In the genomic region with DNA sequence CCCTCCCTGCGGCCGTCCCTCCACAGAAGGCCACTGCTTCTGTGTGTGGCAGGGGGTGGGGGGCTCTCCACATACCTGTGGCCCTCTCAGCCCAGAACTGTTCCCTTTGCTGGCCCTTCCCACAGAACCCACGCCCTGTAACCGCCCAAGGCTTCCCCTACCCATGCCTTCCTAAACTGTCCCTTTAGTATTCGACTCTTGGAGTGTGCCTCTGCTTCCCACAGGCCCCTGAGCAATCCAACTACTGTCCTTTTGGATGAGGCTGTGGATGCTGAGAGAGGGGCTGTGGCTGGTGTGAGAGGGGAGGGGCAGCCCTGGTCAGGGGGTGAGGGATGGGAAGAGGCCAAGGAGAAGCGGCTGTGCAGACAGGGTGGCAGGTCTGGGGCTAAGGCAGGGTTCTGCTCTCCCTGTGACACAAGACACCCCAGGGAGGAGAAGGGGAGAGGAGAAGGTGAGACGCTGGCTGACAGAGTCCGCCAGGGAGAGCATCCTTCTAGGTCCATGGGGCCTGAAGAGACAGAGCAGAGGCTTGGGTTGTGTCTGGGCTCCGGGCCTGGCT, we compare ENCODE assay signal across 25 cellular contexts. TPM values are rescaled to one million over a fixed set of nuclear protein-coding genes. Genes with fewer than 3 reads are reported as not detected.
DNase-seq lines count a peak whose midpoint lies in the region; ATAC-seq and TF ChIP-seq lines count a peak whose summit lies in the region.
"Had no signal": no experiment of that assay in that cellular context is flagged by ENCODE, and none has a peak within 500 bp of the region (broad histone marks: within the 10 kb centered on the region; RNA-seq: fewer than 3 reads in every experiment).

No MANE protein-coding gene starts in this region.

- no peak for DNase-seq in CD8-positive, alpha-beta memory T cell
- peak; percentile 15 for DNase-seq in H9
- DNase-seq in islet precursor cell: peak; percentile 34
- DNase-seq in posterior vena cava (ENCODE audit: low spot score): peak; percentile 36
- DNase-seq in natural killer cell: no peak
- DNase-seq in C1 segment of cervical spinal cord (lab: John Stamatoyannopoulos, UW): no peak
- DNase-seq in effector CD4-positive, alpha-beta T cell: no peak
- DNase-seq: CD8-positive, alpha-beta T cell; DMS 273 treated with DMSO at 0.1 percent for 48 hours; DMS79; EL; GDM1; GOT3; Karpas-422; NCI-H1092; NCI-H1436 treated with DMSO at 0.1 percent for 48 hours; NCI-H187 treated with DMSO at 0.1 percent for 48 hours; NCI-H2107; NCI-H748 treated with DMSO at 0.1 percent for 48 hours; SK-N-SH had no signal

- no peaks in the 10 kb centered on the region for H3K36me3 Mint-ChIP-seq in CD8-positive, alpha-beta memory T cell
- H3K36me3 Mint-ChIP-seq in H9 (ENCODE audit: insufficient read depth in 1 of 3, low read depth in 3 of 3) (peaks cover 0 to 16% (median 15%) of the 10 kb centered on the region in 3 experiments; a peak in 6 of 7 replicates), natural killer cell (no peaks in the 10 kb centered on the region)
- H3K36me3 Mint-ChIP-seq: CD8-positive, alpha-beta T cell had no signal

- H4K91ac ChIP-seq in H9 (ENCODE audit: insufficient read length, low read depth, low read length): no peak overlapping the region

- CTCF ChIA-PET in CD8-positive, alpha-beta memory T cell (lab: Charles Lee): no interaction called here

- no peak overlapping the region for H3K18ac ChIP-seq in H9 (ENCODE audit: insufficient read length, low read depth, low read length)

- no peak overlapping the region for H4K8ac ChIP-seq in H9 (replicated peaks; ENCODE audit: insufficient read length, low read depth, low read length)

- H3T11ph ChIP-seq in H9 (ENCODE audit: low read length): no peak overlapping the region

- no peak overlapping the region for H3K14ac ChIP-seq in H9 (ENCODE audit: insufficient read depth, low read length)

- peaks cover 4 to 17% of the 10 kb centered on the region in 2 donors for H3K27me3 Mint-ChIP-seq in CD8-positive, alpha-beta memory T cell
- H3K27me3 Mint-ChIP-seq in H9 (ENCODE audit: low read depth) (peaks cover 29% of the 10 kb centered on the region), natural killer cell (ENCODE audit: low read depth in 2 of 2) (no peaks in the 10 kb centered on the region)

- H3K9me3 Mint-ChIP-seq in CD8-positive, alpha-beta memory T cell: no peaks in the 10 kb centered on the region
- H3K9me3 Mint-ChIP-seq in H9: peaks cover 14 to 16% of the 10 kb centered on the region in 2 experiments
- no peaks in the 10 kb centered on the region for H3K9me3 Mint-ChIP-seq in natural killer cell
- H3K9me3 Mint-ChIP-seq: CD8-positive, alpha-beta T cell had no signal

- TF ChIP-seq CTCF in H9 (conservative IDR thresholded peaks at IDR 0.05) (no peak), natural killer cell (IDR thresholded peaks at IDR 0.05) (no peak)

- no peak for ATAC-seq in natural killer cell
- ATAC-seq: CD8-positive, alpha-beta T cell; GM12878; HCT116 had no signal

- no peaks in the 10 kb centered on the region for H3K36me3 ChIP-seq in CD8-positive, alpha-beta memory T cell (ENCODE audit: insufficient read depth, low read length)

- no peaks in the 10 kb centered on the region for H3K27me3 ChIP-seq in CD8-positive, alpha-beta memory T cell (ENCODE audit: insufficient read depth, low read length, poor library complexity, severe bottlenecking)
- no peaks in the 10 kb centered on the region; the same call in 1 of the 2 replicates for H3K27me3 ChIP-seq in H9 (ENCODE audit: insufficient read depth, low read length)

- POLR2A ChIA-PET in CD8-positive, alpha-beta memory T cell (lab: Charles Lee): no interaction called here

- H3K79me1 ChIP-seq in H9 (ENCODE audit: insufficient read depth, low read depth, low read length, poor library complexity, severe bottlenecking): no peaks in the 10 kb centered on the region

- no peak overlapping the region for H2BK12ac ChIP-seq in H9 (ENCODE audit: insufficient read length, low read depth, low read length)

- H4K5ac ChIP-seq in H9 (ENCODE audit: insufficient read length, low read depth, low read length): no peak overlapping the region

- H3K4me3 ChIP-seq in CD8-positive, alpha-beta memory T cell (ENCODE audit: low read length): no peak overlapping the region
- H3K4me3 ChIP-seq: GM12878 had no signal

- no peak overlapping the region for H2BK5ac ChIP-seq in H9 (ENCODE audit: insufficient read length, low read length)

- no peak overlapping the region for H3K4me2 ChIP-seq in H9 (ENCODE audit: insufficient read depth, insufficient read length, low read length)
- H3K4me2 ChIP-seq: SK-N-SH had no signal

- H3K79me2 ChIP-seq in H9 (ENCODE audit: insufficient read depth, low read length): no peaks in the 10 kb centered on the region

- no CpG with 5 or more reads among the region's 9 CpGs for WGBS in H9 (ENCODE audit: extremely low coverage, insufficient read length, low lambda C conversion rate)

- no peak overlapping the region for H2AFZ ChIP-seq in H9 (ENCODE audit: low read length)

- H3K27ac Mint-ChIP-seq in CD8-positive, alpha-beta memory T cell: no peak overlapping the region
- H3K27ac Mint-ChIP-seq in H9: no peak overlapping the region
- H3K27ac Mint-ChIP-seq in natural killer cell: no peak overlapping the region
- H3K27ac Mint-ChIP-seq: CD8-positive, alpha-beta T cell had no signal

- no peaks in the 10 kb centered on the region for H3K4me1 ChIP-seq in CD8-positive, alpha-beta memory T cell (ENCODE audit: insufficient read depth, low read length)
- no peaks in the 10 kb centered on the region for H3K4me1 ChIP-seq in H9 (ENCODE audit: insufficient read depth, low read length)

- no peaks in the 10 kb centered on the region for H3K23me2 ChIP-seq in H9 (ENCODE audit: insufficient read length, low read depth, low read length, poor library complexity, severe bottlenecking)

- no peak overlapping the region for H3K4ac ChIP-seq in H9 (ENCODE audit: low read depth, low read length)

- no peak overlapping the region for H2BK15ac ChIP-seq in H9 (ENCODE audit: low read depth, low read length)

- peak overlapping the region; percentile 66 for H3K27ac ChIP-seq in CD8-positive, alpha-beta memory T cell (ENCODE audit: low read depth, low read length)
- H3K27ac ChIP-seq in H9 (ENCODE audit: insufficient read length, low read depth, low read length): no peak overlapping the region
- H3K27ac ChIP-seq: C4-2B had no signal

- no peak overlapping the region for H2AK5ac ChIP-seq in H9 (ENCODE audit: insufficient read length, low read length)

- no peaks in the 10 kb centered on the region for H3K9me3 ChIP-seq in CD8-positive, alpha-beta memory T cell (ENCODE audit: low read length)
- H3K9me3 ChIP-seq in H9 (ENCODE audit: control insufficient read depth, low read depth, low read length): no peaks in the 10 kb centered on the region
- H3K9me3 ChIP-seq: SK-N-SH had no signal

- H3K23ac ChIP-seq in H9 (ENCODE audit: insufficient read length, low read depth, low read length): no peak overlapping the region

- no peak overlapping the region for H3K56ac ChIP-seq in H9 (ENCODE audit: insufficient read length, low read depth, low read length)

- H2BK120ac ChIP-seq in H9 (ENCODE audit: low read depth, low read length, poor library complexity, severe bottlenecking): no peak overlapping the region

- H3K4me3 Mint-ChIP-seq in CD8-positive, alpha-beta memory T cell: no peak overlapping the region
- H3K4me3 Mint-ChIP-seq in H9: no peak overlapping the region
- H3K4me3 Mint-ChIP-seq in natural killer cell: no peak overlapping the region
- H3K4me3 Mint-ChIP-seq: CD8-positive, alpha-beta T cell had no signal

- no peaks in the 10 kb centered on the region for H4K20me1 ChIP-seq in H9 (ENCODE audit: control insufficient read depth, insufficient read depth, insufficient read length)

- no peak overlapping the region for H2BK20ac ChIP-seq in H9 (ENCODE audit: low read depth, low read length, poor library complexity, severe bottlenecking)

- H3K9ac ChIP-seq in H9 (ENCODE audit: extremely low read depth, insufficient read length, low read length): no peak overlapping the region
- H3K9ac ChIP-seq: SK-N-SH had no signal

- H3K4me1 Mint-ChIP-seq in CD8-positive, alpha-beta memory T cell: no peaks in the 10 kb centered on the region
- H3K4me1 Mint-ChIP-seq in H9 (no peaks in the 10 kb centered on the region; a peak in 1 of 4 replicates), natural killer cell (no peaks in the 10 kb centered on the region)

- intact Hi-C loops in posterior vena cava (cut with DNase I) (no loop called here), natural killer cell (cut with micrococcal nuclease) (no loop called here)

RNA-seq across cellular contexts. Expression of a gene that starts 46.0 kb away (rescaled TPM):
- not detected for total RNA-seq in CD8-positive, alpha-beta memory T cell
- not detected for polyA plus RNA-seq in CD8-positive, alpha-beta memory T cell
- total RNA-seq in H9 (2021) (2.8 and 3.2 TPM in 2 replicates), posterior vena cava (not detected), natural killer cell (not detected)
- total RNA-seq: A673; CD8-positive, alpha-beta T cell; HT-29 had no signal
- polyA plus RNA-seq: GM12878 had no signal

RNA-seq across cellular contexts. Expression of a gene that starts 53.2 kb away (rescaled TPM):
- under 1 TPM in 1 of 2 experiments, not detected in 1; 0.13 TPM for total RNA-seq in CD8-positive, alpha-beta memory T cell
- polyA plus RNA-seq in CD8-positive, alpha-beta memory T cell: not detected
- total RNA-seq in H9 (2021): 0.52 TPM in 1 of 2 replicates, not detected in the other
- total RNA-seq in posterior vena cava: 10 to 100 TPM; 56.2 to 99.4 TPM
- total RNA-seq in natural killer cell: 1 to 10 TPM; 1.0 to 6.6 (median 1.9) TPM
- total RNA-seq: CD8-positive, alpha-beta T cell; HT-29 had no signal
- polyA plus RNA-seq: SK-N-SH had no signal

Comparison
In these comparisons a context has a peak if more than half of its experiments do, and no peak if none do; other contexts are left out.
1. DNase-seq: peak in H9 (single experiment), islet precursor cell (single experiment) and posterior vena cava (single experiment); none in CD8-positive, alpha-beta memory T cell (0 of 5), natural killer cell (single experiment), C1 segment of cervical spinal cord (0 of 14) and effector CD4-positive, alpha-beta T cell (single experiment).
2. RNA of a gene that starts 53.2 kb away (total RNA-seq): 56.2 to 99.4 TPM in posterior vena cava; 1.0 to 6.6 TPM in natural killer cell, 0.52 TPM in H9 and 0.13 TPM in CD8-positive, alpha-beta memory T cell; every median in the first group is over 4 times any median in the second.